Comparison of ENCODE assay signal across 10 cellular contexts in genomic region chr12:96197503-96198272, GRCh38. TPM values are rescaled to one million over a fixed set of nuclear protein-coding genes. Genes with fewer than 3 reads are reported as not detected.
A peak's percentile ranks its signal among the peaks of the same experiment; 100 is the strongest.
DNase-seq lines count a peak whose midpoint lies in the region; ATAC-seq and TF ChIP-seq lines count a peak whose summit lies in the region.
"Had no signal": no experiment of that assay in that cellular context is flagged by ENCODE, and none has a peak within 500 bp of the region (broad histone marks: within the 10 kb centered on the region; RNA-seq: fewer than 3 reads in every experiment).

No MANE protein-coding gene starts in this region.

- H4K20me1 ChIP-seq in MM.1S (ENCODE audit: insufficient read depth, low read length): no peaks in the 10 kb centered on the region

- POLR2A ChIA-PET in Caco-2 (lab: Charles Lee): no interaction called here

- H3K27ac ChIP-seq in CD4-positive, CD25-positive, alpha-beta regulatory T cell (ENCODE audit: insufficient read depth, low read length, poor library complexity, severe bottlenecking): peak overlapping the region; percentile 87
- H3K27ac ChIP-seq in MM.1S (ENCODE audit: low read length): peak overlapping the region; percentile 55; the same call in 1 of the 2 replicates
- H3K27ac ChIP-seq in effector memory CD4-positive, alpha-beta T cell (ENCODE audit: insufficient read depth, low read length, poor library complexity, severe bottlenecking): peak overlapping the region; percentile 85

- CTCF ChIA-PET in Caco-2 (lab: Charles Lee): interaction anchor here (0.6 kb wide), 1 partner anchor 1339 kb away, joined by 3 read pairs; no protein-coding TSS in a partner anchor

- no peaks in the 10 kb centered on the region for H3K27me3 ChIP-seq in CD4-positive, CD25-positive, alpha-beta regulatory T cell (ENCODE audit: control insufficient read depth, insufficient read depth, low read length)
- H3K27me3 ChIP-seq in MM.1S (replicated peaks; ENCODE audit: insufficient read depth, low read length) (no peaks in the 10 kb centered on the region), Caco-2 (replicated peaks; ENCODE audit: control insufficient read depth, insufficient read depth, low read length) (peaks cover 2% of the 10 kb centered on the region; the same call in 1 of the 2 replicates)
- no peaks in the 10 kb centered on the region for H3K27me3 ChIP-seq in effector memory CD4-positive, alpha-beta T cell (replicated peaks; ENCODE audit: control insufficient read depth, insufficient read depth, low read length, poor library complexity, severe bottlenecking)

- peaks cover 6% of the 10 kb centered on the region for H3K36me3 Mint-ChIP-seq in CD4-positive, CD25-positive, alpha-beta regulatory T cell
- H3K36me3 Mint-ChIP-seq in Caco-2 (ENCODE audit: insufficient read depth, unreplicated experiment): peaks cover 12% of the 10 kb centered on the region
- H3K36me3 Mint-ChIP-seq: brain had no signal

- no peak for TF ChIP-seq CTCF in MM.1S (IDR thresholded peaks at IDR 0.05; ENCODE audit: low read length)
- no peak for TF ChIP-seq CTCF in Caco-2 (IDR thresholded peaks at IDR 0.05; ENCODE audit: insufficient read depth in 1 of 2, low read depth in 1 of 2, low read length in 1 of 2, severe bottlenecking in 1 of 2, unreplicated experiment in 1 of 2)

- BruUV-seq in Caco-2 (replicated peaks; lab: Mats Ljungman, UMichigan): no TSS peak

- H3K36me3 ChIP-seq in CD4-positive, CD25-positive, alpha-beta regulatory T cell (ENCODE audit: control insufficient read depth, insufficient read depth, low read length): no peaks in the 10 kb centered on the region
- no peaks in the 10 kb centered on the region for H3K36me3 ChIP-seq in MM.1S (replicated peaks; ENCODE audit: insufficient read depth, low read length)
- no peaks in the 10 kb centered on the region for H3K36me3 ChIP-seq in effector memory CD4-positive, alpha-beta T cell (ENCODE audit: control insufficient read depth, insufficient read depth, low read length)
- no peaks in the 10 kb centered on the region for H3K36me3 ChIP-seq in Caco-2 (ENCODE audit: control insufficient read depth, insufficient read depth, low read length)

- H3K27me3 Mint-ChIP-seq in CD4-positive, CD25-positive, alpha-beta regulatory T cell: peaks cover 9% of the 10 kb centered on the region
- H3K27me3 Mint-ChIP-seq in Caco-2 (ENCODE audit: insufficient read depth, unreplicated experiment): peaks cover 18% of the 10 kb centered on the region

- H3K4me3 Mint-ChIP-seq in CD4-positive, CD25-positive, alpha-beta regulatory T cell: peak overlapping the region; percentile 97 to 100 (median 98)
- no peak overlapping the region for H3K4me3 Mint-ChIP-seq in Caco-2 (ENCODE audit: unreplicated experiment)

- no peaks in the 10 kb centered on the region for H3K9me3 ChIP-seq in CD4-positive, CD25-positive, alpha-beta regulatory T cell (ENCODE audit: control insufficient read depth in 2 of 2, low read length in 2 of 2)
- H3K9me3 ChIP-seq in MM.1S (replicated peaks; ENCODE audit: insufficient read depth, low read length) (no peaks in the 10 kb centered on the region), Caco-2 (no peaks in the 10 kb centered on the region)
- no peaks in the 10 kb centered on the region for H3K9me3 ChIP-seq in effector memory CD4-positive, alpha-beta T cell (ENCODE audit: control insufficient read depth, low read length)

- H2AFZ ChIP-seq in MM.1S (ENCODE audit: low read length): no peak overlapping the region

- intact Hi-C loops in Caco-2 (cut with micrococcal nuclease; ENCODE audit: unreplicated experiment): no loop called here

- no peak for DNase-seq in CD4-positive, CD25-positive, alpha-beta regulatory T cell
- DNase-seq in MM.1S (no peak), non-pigmented ciliary epithelial cell (ENCODE audit: low read depth) (peak; percentile 87), Caco-2 (no peak)
- DNase-seq in effector memory CD4-positive, alpha-beta T cell: no peak
- DNase-seq: NCI-H1930 had no signal

- H3K9me3 Mint-ChIP-seq in CD4-positive, CD25-positive, alpha-beta regulatory T cell: no peaks in the 10 kb centered on the region
- H3K9me3 Mint-ChIP-seq in Caco-2 (ENCODE audit: unreplicated experiment): no peaks in the 10 kb centered on the region

- ATAC-seq in CD4-positive, CD25-positive, alpha-beta regulatory T cell (ENCODE audit: low read depth in 2 of 2): no peak
- ATAC-seq in HG03520 (IDR thresholded peaks at IDR 0.05; ENCODE audit: unreplicated experiment) (no peak), HG03354 (IDR thresholded peaks at IDR 0.05; ENCODE audit: poor library complexity, severe bottlenecking, unreplicated experiment) (no peak), HG03460 (IDR thresholded peaks at IDR 0.05; ENCODE audit: unreplicated experiment) (no peak)

- H3K9ac ChIP-seq in MM.1S (ENCODE audit: low read length): no peak overlapping the region

- peaks cover 47% of the 10 kb centered on the region for H3F3A ChIP-seq in MM.1S (ENCODE audit: insufficient read depth, low read length)

- H3K9me2 ChIP-seq in MM.1S (replicated peaks; ENCODE audit: insufficient read depth, low read length): no peaks in the 10 kb centered on the region

- H3K4me1 Mint-ChIP-seq in CD4-positive, CD25-positive, alpha-beta regulatory T cell: peaks cover 31 to 75% (median 51%) of the 10 kb centered on the region in 4 donors
- peaks cover 6% of the 10 kb centered on the region for H3K4me1 Mint-ChIP-seq in Caco-2 (ENCODE audit: low read depth, unreplicated experiment)

- H3K4me3 ChIP-seq in CD4-positive, CD25-positive, alpha-beta regulatory T cell (ENCODE audit: low read depth, low read length): peak overlapping the region; percentile 92
- H3K4me3 ChIP-seq in MM.1S (ENCODE audit: low read length): no peak overlapping the region
- H3K4me3 ChIP-seq in effector memory CD4-positive, alpha-beta T cell (ENCODE audit: insufficient read depth, low read depth, low read length, poor library complexity, severe bottlenecking): peak overlapping the region; percentile 60
- H3K4me3 ChIP-seq in Caco-2 (ENCODE audit: low read depth, low read length): no peak overlapping the region

- peak overlapping the region; percentile 90 for H3K4me2 ChIP-seq in MM.1S (ENCODE audit: low read depth, low read length)

- H3K27ac Mint-ChIP-seq in CD4-positive, CD25-positive, alpha-beta regulatory T cell: peak overlapping the region; percentile 91 to 99 (median 97)
- no peak overlapping the region for H3K27ac Mint-ChIP-seq in Caco-2 (ENCODE audit: unreplicated experiment)

- H3K4me1 ChIP-seq in CD4-positive, CD25-positive, alpha-beta regulatory T cell (ENCODE audit: control insufficient read depth, insufficient read depth, low read length, poor library complexity, severe bottlenecking): peaks cover 72% of the 10 kb centered on the region
- H3K4me1 ChIP-seq in MM.1S (ENCODE audit: low read length) (peaks cover 57% of the 10 kb centered on the region), Caco-2 (no peaks in the 10 kb centered on the region; the same call in 1 of the 2 replicates)
- peaks cover 41% of the 10 kb centered on the region for H3K4me1 ChIP-seq in effector memory CD4-positive, alpha-beta T cell (ENCODE audit: control insufficient read depth, insufficient read depth, low read length, poor library complexity, severe bottlenecking)

- H3K79me2 ChIP-seq in MM.1S (ENCODE audit: low read length): peaks cover 74% of the 10 kb centered on the region

RNA-seq across cellular contexts. Expression of gene ELK3, which starts 3.5 kb away (rescaled TPM):
- total RNA-seq in CD4-positive, CD25-positive, alpha-beta regulatory T cell: 84.7 TPM
- 10 to 100 TPM; 33.4 to 47.9 (median 38.3) TPM for polyA plus RNA-seq in CD4-positive, CD25-positive, alpha-beta regulatory T cell
- 0.45 and 0.77 TPM in 2 replicates for total RNA-seq in Caco-2 (2022)

Comparison
In these comparisons a context has a peak if more than half of its experiments do, and no peak if none do; other contexts are left out.
1. H3K4me3 ChIP-seq: peak in CD4-positive, CD25-positive, alpha-beta regulatory T cell (single experiment) and effector memory CD4-positive, alpha-beta T cell (single experiment); none in MM.1S (single experiment) and Caco-2 (single experiment).
2. RNA of gene ELK3, which starts 3.5 kb away (total RNA-seq): 84.7 TPM in CD4-positive, CD25-positive, alpha-beta regulatory T cell (single experiment); 0.45 to 0.77 TPM in Caco-2; every median in the first group is over 10 times any median in the second.
3. Peak in every context shown above with its lines, with median percentiles within 50 percentile points of each other: H3K27ac ChIP-seq.